ENCODE assay signal across 24 cellular contexts in genomic region chr5:79396265-79396664, GRCh38.
DNase-seq lines count a peak whose midpoint lies in the region; ATAC-seq and TF ChIP-seq lines count a peak whose summit lies in the region.
"Had no signal": no experiment of that assay in that cellular context is flagged by ENCODE, and none has a peak within 500 bp of the region (broad histone marks: within the 10 kb centered on the region; RNA-seq: fewer than 3 reads in every experiment).

No MANE protein-coding gene starts in this region.

- no peak overlapping the region for H3K4ac ChIP-seq in IMR-90 (ENCODE audit: low read depth, low read length)

- H3K4me3 ChIP-seq in IMR-90 (ENCODE audit: insufficient read depth, low read depth, low read length) (no peak overlapping the region), astrocyte of the spinal cord (ENCODE audit: low read depth, low read length) (no peak overlapping the region), fibroblast of the aortic adventitia (ENCODE audit: low read depth, low read length) (no peak overlapping the region), left ventricle myocardium inferior (no peak overlapping the region)
- H3K4me3 ChIP-seq: esophagus muscularis mucosa, heart left ventricle, right atrium auricular region, thoracic aorta had no signal

- H3K4me1 ChIP-seq in IMR-90 (ENCODE audit: control insufficient read depth, insufficient read depth, low read length) (no peaks in the 10 kb centered on the region), left ventricle myocardium inferior (peaks cover 6% of the 10 kb centered on the region)
- H3K4me1 ChIP-seq: esophagus muscularis mucosa, right atrium auricular region had no signal

- CTCF ChIA-PET in IMR-90 (lab: Yijun Ruan, JAX) = interaction anchor here (0.7 kb wide), 1 partner anchor 143 kb away, joined by 3 read pairs; no protein-coding TSS in a partner anchor

- H4K8ac ChIP-seq in IMR-90 (ENCODE audit: low read depth in 2 of 2, low read length in 2 of 2) = no peak overlapping the region

- POLR2A ChIA-PET in IMR-90 (lab: Charles Lee; ENCODE audit: unreplicated experiment) = no interaction called here

- H2AFZ ChIP-seq in IMR-90 (replicated peaks; ENCODE audit: low read length, poor library complexity) = no peak overlapping the region

- H3K18ac ChIP-seq in IMR-90 (ENCODE audit: low read depth, low read length) = no peak overlapping the region

- no peak overlapping the region for H2AK9ac ChIP-seq in IMR-90 (replicated peaks; ENCODE audit: low read depth, low read length, poor library complexity)

- H4K91ac ChIP-seq in IMR-90 (ENCODE audit: insufficient read depth, low read depth, low read length) = no peak overlapping the region

- no peak overlapping the region for H3K9ac ChIP-seq in IMR-90 (ENCODE audit: low read depth, low read length)

- in situ Hi-C loops in IMR-90 (cut with MboI; ENCODE audit: low sequenced_read_pairs) = no loop called here
- in situ Hi-C loops in astrocyte of the spinal cord (cut with HindIII; ENCODE audit: low sequenced_read_pairs) = no loop called here

- H3K4me2 ChIP-seq in IMR-90 (ENCODE audit: low read depth, low read length) = no peak overlapping the region

- dilution Hi-C loops in IMR-90 (cut with HindIII; ENCODE audit: low sequenced_read_pairs, unreplicated experiment) = no loop called here

- H3K36me3 ChIP-seq in IMR-90 (ENCODE audit: control insufficient read depth, insufficient read depth, low read length) = no peaks in the 10 kb centered on the region; the same call in 1 of the 2 replicates
- H3K36me3 ChIP-seq in left ventricle myocardium inferior = peaks cover 20% of the 10 kb centered on the region
- H3K36me3 ChIP-seq: right atrium auricular region, thoracic aorta had no signal

- intact Hi-C loops in IMR-90 (cut with micrococcal nuclease) = no loop called here
- intact Hi-C loops in left ventricle myocardium inferior (cut with micrococcal nuclease) = no loop called here

- H4K5ac ChIP-seq in IMR-90 (ENCODE audit: low read depth, low read length) = no peak overlapping the region

- no peak overlapping the region for H2AK5ac ChIP-seq in IMR-90 (ENCODE audit: low read depth, low read length)

- DNase-seq in IMR-90 (peak; percentile 53), astrocyte of the spinal cord (ENCODE audit: low read depth, low spot score) (peak; percentile 5), fibroblast of the aortic adventitia (ENCODE audit: low read depth) (peak; percentile 4), stromal cell of bone marrow (ENCODE audit: low read depth) (peak; percentile 21), NCI-H69 (lab: John Stamatoyannopoulos, UW) (no peak), left ventricle myocardium inferior (no peak), AG20443 (ENCODE audit: low spot score) (no peak)
- DNase-seq: activated CD4-positive, alpha-beta memory T cell treated with anti-CD3 and anti-CD28 coated beads for 36 hours; activated CD8-positive, alpha-beta memory T cell treated with anti-CD3 and anti-CD28 coated beads, Interleukin-2, amount 50 U/mL, for 48 hours; effector memory CD4-positive, alpha-beta T cell; heart left ventricle; naive thymus-derived CD8-positive, alpha-beta T cell; NCI-H1105; NCI-H2029; OCI-M1; stimulated activated CD4-positive, alpha-beta T cell treated with anti-CD3 and anti-CD28 coated beads, Interleukin-4, amount 100 ng/mL, for 4 hours; stimulated activated naive CD4-positive, alpha-beta T cell; SW 1271; T1000 had no signal

- BruUV-seq in IMR-90 (replicated peaks; lab: Mats Ljungman, UMichigan) = no TSS peak

- H3K27me3 ChIP-seq in IMR-90 (ENCODE audit: control insufficient read depth, insufficient read depth, low read length) (no peaks in the 10 kb centered on the region), left ventricle myocardium inferior (ENCODE audit: low read depth) (no peaks in the 10 kb centered on the region)
- H3K27me3 ChIP-seq: esophagus muscularis mucosa, heart left ventricle, right atrium auricular region had no signal

- TF ChIP-seq POLR2A in IMR-90 (IDR thresholded peaks at IDR 0.05; ENCODE audit: low read depth, low read length) = no peak

- no peak overlapping the region for H3K56ac ChIP-seq in IMR-90 (ENCODE audit: extremely low read depth, insufficient read depth, low read length)

- H3K14ac ChIP-seq in IMR-90 (replicated peaks; ENCODE audit: low read depth, low read length) = no peak overlapping the region

- no peaks in the 10 kb centered on the region for H4K20me1 ChIP-seq in IMR-90 (ENCODE audit: insufficient read depth, low read length)

- no peak overlapping the region for H3K23ac ChIP-seq in IMR-90 (ENCODE audit: low read depth, low read length)

- H2BK5ac ChIP-seq in IMR-90 (ENCODE audit: low read depth, low read length, poor library complexity, severe bottlenecking) = no peak overlapping the region

- no peaks in the 10 kb centered on the region for H3K9me1 ChIP-seq in IMR-90 (ENCODE audit: insufficient read depth, low read length)

- H3K79me1 ChIP-seq in IMR-90 (ENCODE audit: low read depth in 1 of 2, low read length in 2 of 2) = no peaks in the 10 kb centered on the region

- no peak overlapping the region for H2BK120ac ChIP-seq in IMR-90 (ENCODE audit: low read depth, low read length)

- peak; percentile 65; the same call in 1 of the 2 replicates for ATAC-seq in IMR-90 (ENCODE audit: low read depth)
- ATAC-seq: activated T-helper 17 cell treated with anti-CD3 and anti-CD28 coated beads, Interleukin-2, amount 50 U/mL, for 72 hours; heart left ventricle; naive thymus-derived CD8-positive, alpha-beta T cell; Right ventricle myocardium inferior had no signal

- H2BK20ac ChIP-seq in IMR-90 (ENCODE audit: low read depth, low read length) = no peak overlapping the region

- TF ChIP-seq CTCF in IMR-90 (conservative IDR thresholded peaks at IDR 0.05; ENCODE audit: low read depth, low read length) (no peak), astrocyte of the spinal cord (IDR thresholded peaks at IDR 0.05; ENCODE audit: low read depth, low read length) (no peak), fibroblast of the aortic adventitia (IDR thresholded peaks at IDR 0.05; ENCODE audit: insufficient read depth, low read length) (no peak), left ventricle myocardium inferior (IDR thresholded peaks at IDR 0.05; ENCODE audit: borderline replicate concordance) (no peak)

- no peak for TF ChIP-seq RAD21 in IMR-90 (IDR thresholded peaks at IDR 0.05; ENCODE audit: low read length)

- no peaks in the 10 kb centered on the region for H3K9me3 ChIP-seq in IMR-90 (ENCODE audit: control insufficient read depth, insufficient read depth, low read length)
- no peaks in the 10 kb centered on the region for H3K9me3 ChIP-seq in left ventricle myocardium inferior (replicated peaks)
- H3K9me3 ChIP-seq: esophagus muscularis mucosa, heart left ventricle, right atrium auricular region, thoracic aorta had no signal

- no peak overlapping the region for H2BK15ac ChIP-seq in IMR-90 (ENCODE audit: low read depth, low read length)

- H3K27ac ChIP-seq in IMR-90 (ENCODE audit: insufficient read depth, low read length) (no peak overlapping the region), left ventricle myocardium inferior (replicated peaks) (no peak overlapping the region)
- H3K27ac ChIP-seq: esophagus muscularis mucosa, heart left ventricle, right atrium auricular region, thoracic aorta had no signal

TF ChIP-seq in IMR-90, 13 proteins besides CTCF, POLR2A, EP300 and RAD21:
- TF ChIP-seq FOS (IDR thresholded peaks at IDR 0.05; ENCODE audit: low read depth, low read length) = no peak
- TF ChIP-seq BHLHE40 (IDR thresholded peaks at IDR 0.05; ENCODE audit: low read depth, low read length) = no peak
- TF ChIP-seq MAFK (IDR thresholded peaks at IDR 0.05; ENCODE audit: low read depth, low read length) = no peak
- TF ChIP-seq SMC3 (IDR thresholded peaks at IDR 0.05; ENCODE audit: low read depth, low read length) = no peak
- TF ChIP-seq, protein P1, sequence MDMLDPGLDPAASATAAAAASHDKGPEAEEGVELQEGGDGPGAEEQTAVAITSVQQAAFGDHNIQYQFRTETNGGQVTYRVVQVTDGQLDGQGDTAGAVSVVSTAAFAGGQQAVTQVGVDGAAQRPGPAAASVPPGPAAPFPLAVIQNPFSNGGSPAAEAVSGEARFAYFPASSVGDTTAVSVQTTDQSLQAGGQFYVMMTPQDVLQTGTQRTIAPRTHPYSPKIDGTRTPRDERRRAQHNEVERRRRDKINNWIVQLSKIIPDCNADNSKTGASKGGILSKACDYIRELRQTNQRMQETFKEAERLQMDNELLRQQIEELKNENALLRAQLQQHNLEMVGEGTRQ (IDR thresholded peaks at IDR 0.05; ENCODE audit: low read depth, low read length) = no peak
- TF ChIP-seq MAZ (IDR thresholded peaks at IDR 0.05; ENCODE audit: borderline replicate concordance, low read depth, low read length) = no peak
TF ChIP-seq in IMR-90: peak in this region for 0.

Comparison
In these comparisons a context has a peak if more than half of its experiments do, and no peak if none do; other contexts are left out.
1. DNase-seq: peak in IMR-90 (single experiment), astrocyte of the spinal cord (single experiment), fibroblast of the aortic adventitia (single experiment) and stromal cell of bone marrow (single experiment); none in NCI-H69 (single experiment), left ventricle myocardium inferior (single experiment) and AG20443 (single experiment).